9 cellular contexts compared by ENCODE assay signal in the genomic region with DNA sequence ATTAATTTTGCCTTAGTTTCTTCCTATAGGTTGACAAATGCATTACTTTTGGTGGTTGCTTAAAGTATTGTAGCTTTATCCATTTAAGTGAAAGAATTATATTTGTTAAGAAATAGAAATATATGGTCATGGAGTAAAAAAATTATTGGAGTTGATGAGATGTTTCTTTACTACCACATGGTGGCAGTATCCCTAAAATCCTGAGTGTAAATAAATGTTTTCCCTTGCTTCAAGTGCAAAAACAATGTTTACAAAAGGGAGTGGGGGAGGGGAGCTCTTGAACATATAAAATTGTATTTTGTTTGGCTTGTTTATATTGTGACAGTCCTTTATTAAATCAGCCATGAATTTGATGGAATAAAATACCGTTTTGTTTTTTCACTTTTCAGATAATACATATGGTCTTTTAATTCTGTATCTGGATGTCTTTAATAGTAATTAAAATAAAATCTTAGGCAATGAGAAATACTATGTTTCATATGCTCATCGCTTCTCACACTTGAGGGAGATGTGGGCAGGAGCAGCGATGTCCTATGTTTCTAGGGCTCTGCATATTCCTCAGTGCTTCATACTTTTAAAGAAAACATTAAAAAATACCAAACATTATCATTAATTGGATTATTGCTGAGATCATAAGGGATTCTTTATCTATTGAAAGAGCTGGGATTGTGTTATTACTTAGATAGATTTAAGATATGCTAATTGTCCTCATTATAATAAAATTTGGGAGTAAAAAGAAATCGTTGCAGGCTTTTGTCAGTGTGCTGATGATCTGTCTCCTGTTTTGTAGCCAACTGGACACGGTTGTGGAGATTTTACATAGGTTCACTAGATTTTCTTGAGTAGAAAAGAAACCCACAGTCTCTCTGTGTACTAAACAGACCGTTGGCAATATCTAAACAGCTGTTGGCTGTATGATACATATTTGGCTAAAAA.
A peak's percentile ranks its signal among the peaks of the same experiment; 100 is the strongest.
DNase-seq lines count a peak whose midpoint lies in the region; ATAC-seq and TF ChIP-seq lines count a peak whose summit lies in the region.
"Had no signal": no experiment of that assay in that cellular context is flagged by ENCODE, and none has a peak within 500 bp of the region (broad histone marks: within the 10 kb centered on the region; RNA-seq: fewer than 3 reads in every experiment).

No MANE protein-coding gene starts in this region.

- H4K20me1 ChIP-seq in neural cell (ENCODE audit: insufficient read depth), result no peaks in the 10 kb centered on the region

- peak; percentile 78 for TF ChIP-seq RAD21 in neural cell (conservative IDR thresholded peaks at IDR 0.05)

- no peaks in the 10 kb centered on the region for H3K27me3 ChIP-seq in neural cell (ENCODE audit: insufficient read depth, low read depth, low read length)

- H3F3A ChIP-seq in neural cell (ENCODE audit: insufficient read depth, low read length, poor library complexity, severe bottlenecking), result no peaks in the 10 kb centered on the region

- H3K9me2 ChIP-seq in neural cell (ENCODE audit: insufficient read depth, low read length), result no peaks in the 10 kb centered on the region

- H3K4me2 ChIP-seq in neural cell (ENCODE audit: low read length), result no peak overlapping the region

- no peak overlapping the region for H3K9ac ChIP-seq in neural cell (ENCODE audit: low read length)

- TF ChIP-seq EP300 in neural cell (conservative IDR thresholded peaks at IDR 0.05; ENCODE audit: poor library complexity, severe bottlenecking), result no peak

- H2AFZ ChIP-seq in neural cell (ENCODE audit: low read depth, low read length), result no peak overlapping the region

- TF ChIP-seq CTCF in GM12874 (IDR thresholded peaks at IDR 0.05; ENCODE audit: insufficient read depth, low read depth, low read length), result peak; percentile 7; the same call in 1 of the 2 replicates
- TF ChIP-seq CTCF in neural cell (IDR thresholded peaks at IDR 0.05; ENCODE audit: poor library complexity, severe bottlenecking), result peak; percentile 73

- H3K9me3 ChIP-seq in neural cell (ENCODE audit: low read length), result no peaks in the 10 kb centered on the region

- peaks cover 3% of the 10 kb centered on the region for H3K79me2 ChIP-seq in neural cell (replicated peaks; ENCODE audit: insufficient read depth, low read length)

- ATAC-seq in HG03196 (IDR thresholded peaks at IDR 0.05; ENCODE audit: unreplicated experiment) (no peak), HG03095 (IDR thresholded peaks at IDR 0.05; ENCODE audit: unreplicated experiment) (no peak)

- no peak overlapping the region for H3K27ac ChIP-seq in neural cell (ENCODE audit: low read length)

- no peak overlapping the region for H3K4me3 ChIP-seq in neural cell (ENCODE audit: low read length)

- no peaks in the 10 kb centered on the region for H3K36me3 ChIP-seq in neural cell (ENCODE audit: insufficient read depth, low read length)

- DNase-seq in NCI-H2171 treated with DMSO at 0.1 percent for 48 hours (lab: John Stamatoyannopoulos, UW), result peak; percentile 43
- DNase-seq in cerebellar cortex (ENCODE audit: low spot score), result peak; percentile 30
- no peak for DNase-seq in nucleus accumbens (lab: John Stamatoyannopoulos, UW)
- DNase-seq in iPS-NIHi11 (ENCODE audit: low spot score), result no peak
- DNase-seq: naive B cell had no signal

TF ChIP-seq in neural cell, 6 proteins besides CTCF, POLR2A, EP300 and RAD21:
- TF ChIP-seq EZH2 (IDR thresholded peaks at IDR 0.05; ENCODE audit: borderline replicate concordance, insufficient read depth, low read length, poor library complexity, severe bottlenecking), result no peak
- no peak for TF ChIP-seq TAF1 (IDR thresholded peaks at IDR 0.05; ENCODE audit: low read depth)
- TF ChIP-seq, protein P1, sequence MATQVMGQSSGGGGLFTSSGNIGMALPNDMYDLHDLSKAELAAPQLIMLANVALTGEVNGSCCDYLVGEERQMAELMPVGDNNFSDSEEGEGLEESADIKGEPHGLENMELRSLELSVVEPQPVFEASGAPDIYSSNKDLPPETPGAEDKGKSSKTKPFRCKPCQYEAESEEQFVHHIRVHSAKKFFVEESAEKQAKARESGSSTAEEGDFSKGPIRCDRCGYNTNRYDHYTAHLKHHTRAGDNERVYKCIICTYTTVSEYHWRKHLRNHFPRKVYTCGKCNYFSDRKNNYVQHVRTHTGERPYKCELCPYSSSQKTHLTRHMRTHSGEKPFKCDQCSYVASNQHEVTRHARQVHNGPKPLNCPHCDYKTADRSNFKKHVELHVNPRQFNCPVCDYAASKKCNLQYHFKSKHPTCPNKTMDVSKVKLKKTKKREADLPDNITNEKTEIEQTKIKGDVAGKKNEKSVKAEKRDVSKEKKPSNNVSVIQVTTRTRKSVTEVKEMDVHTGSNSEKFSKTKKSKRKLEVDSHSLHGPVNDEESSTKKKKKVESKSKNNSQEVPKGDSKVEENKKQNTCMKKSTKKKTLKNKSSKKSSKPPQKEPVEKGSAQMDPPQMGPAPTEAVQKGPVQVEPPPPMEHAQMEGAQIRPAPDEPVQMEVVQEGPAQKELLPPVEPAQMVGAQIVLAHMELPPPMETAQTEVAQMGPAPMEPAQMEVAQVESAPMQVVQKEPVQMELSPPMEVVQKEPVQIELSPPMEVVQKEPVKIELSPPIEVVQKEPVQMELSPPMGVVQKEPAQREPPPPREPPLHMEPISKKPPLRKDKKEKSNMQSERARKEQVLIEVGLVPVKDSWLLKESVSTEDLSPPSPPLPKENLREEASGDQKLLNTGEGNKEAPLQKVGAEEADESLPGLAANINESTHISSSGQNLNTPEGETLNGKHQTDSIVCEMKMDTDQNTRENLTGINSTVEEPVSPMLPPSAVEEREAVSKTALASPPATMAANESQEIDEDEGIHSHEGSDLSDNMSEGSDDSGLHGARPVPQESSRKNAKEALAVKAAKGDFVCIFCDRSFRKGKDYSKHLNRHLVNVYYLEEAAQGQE (IDR thresholded peaks at IDR 0.05; ENCODE audit: borderline replicate concordance), result no peak
- peak; percentile 82 for TF ChIP-seq SMC3 (conservative IDR thresholded peaks at IDR 0.05; ENCODE audit: poor library complexity)
TF ChIP-seq in neural cell: peak in this region for 1.

Comparison
In these comparisons a context has a peak if more than half of its experiments do, and no peak if none do; other contexts are left out.
1. DNase-seq: peak in NCI-H2171 treated with DMSO at 0.1 percent for 48 hours (single experiment) and cerebellar cortex (single experiment); none in nucleus accumbens (0 of 56) and iPS-NIHi11 (single experiment).